ENCODE assay signal across 16 cellular contexts in the genomic region with DNA sequence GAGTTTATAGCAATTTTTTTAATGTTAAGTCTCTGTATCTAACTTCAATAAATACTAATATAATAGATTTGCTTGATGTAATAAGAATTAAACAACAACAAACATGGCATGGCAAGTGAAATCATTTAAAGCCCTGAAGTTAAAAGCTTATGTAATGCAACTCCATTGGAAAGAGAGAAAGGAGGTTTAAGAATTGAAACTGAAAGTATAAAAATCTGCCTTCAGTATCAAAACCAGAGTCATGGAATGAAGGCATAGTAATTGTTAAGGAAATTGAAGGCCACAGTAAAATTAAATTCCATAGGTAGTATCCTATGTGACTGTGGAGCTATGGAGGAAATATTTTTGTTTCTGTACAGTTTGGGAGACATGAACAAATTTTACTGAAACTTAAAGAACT. TPM values are rescaled to one million over a fixed set of nuclear protein-coding genes. Genes with fewer than 3 reads are reported as not detected.
A peak's percentile ranks its signal among the peaks of the same experiment; 100 is the strongest.
DNase-seq lines count a peak whose midpoint lies in the region; ATAC-seq, FAIRE-seq and TF ChIP-seq lines count a peak whose summit lies in the region.
"Had no signal": no experiment of that assay in that cellular context is flagged by ENCODE, and none has a peak within 500 bp of the region (broad histone marks: within the 10 kb centered on the region; RNA-seq: fewer than 3 reads in every experiment).

No MANE protein-coding gene starts in this region.

- H3K9me2 ChIP-seq in GM23248 (ENCODE audit: insufficient read depth), result no peaks in the 10 kb centered on the region

- no peaks in the 10 kb centered on the region for H3F3A ChIP-seq in GM23248 (ENCODE audit: insufficient read depth)

- DNase-seq in CD4-positive, alpha-beta memory T cell, result peak in 3 of 5 donors; percentile 8 to 14 (median 10)
- DNase-seq in GM23248 (peak; percentile 6), astrocyte (ENCODE audit: low read depth) (no peak), medulla oblongata (ENCODE audit: extremely low spot score) (peak; percentile 16), AG08396 (ENCODE audit: low spot score) (no peak), NOMO-1 treated with dmso at 0.1 percent for 144 hours (lab: John Stamatoyannopoulos, UW; ENCODE audit: unreplicated experiment) (no peak)
- DNase-seq: GF-D8, hippocampal formation, KG1, left ventricle myocardium superior, NCI-H1694 treated with DMSO at 0.1 percent for 48 hours, NCI-H524 had no signal

- H3K4me1 ChIP-seq in CD4-positive, alpha-beta memory T cell (ENCODE audit: insufficient read depth, low read length), result peaks cover 23% of the 10 kb centered on the region
- H3K4me1 ChIP-seq in GM23248 (ENCODE audit: insufficient read depth) (no peaks in the 10 kb centered on the region; the same call in 1 of the 2 replicates), astrocyte (ENCODE audit: insufficient read depth, low read length) (no peaks in the 10 kb centered on the region)

- peaks cover 0 to 1% (median 0%) of the 10 kb centered on the region in 8 donors for H3K9me3 Mint-ChIP-seq in CD4-positive, alpha-beta memory T cell
- H3K9me3 Mint-ChIP-seq in astrocyte (ENCODE audit: unreplicated experiment), result no peaks in the 10 kb centered on the region
- H3K9me3 Mint-ChIP-seq: neural crest cell had no signal

- no peaks in the 10 kb centered on the region for H3K9me3 ChIP-seq in CD4-positive, alpha-beta memory T cell (ENCODE audit: control insufficient read depth in 1 of 2, low read length in 2 of 2)
- H3K9me3 ChIP-seq in GM23248 (ENCODE audit: low read depth) (no peaks in the 10 kb centered on the region), astrocyte (ENCODE audit: insufficient read depth, low read depth, low read length) (no peaks in the 10 kb centered on the region)
- H3K9me3 ChIP-seq: HAP-1 had no signal

- H4K20me1 ChIP-seq in GM23248 (ENCODE audit: insufficient read depth) (no peaks in the 10 kb centered on the region), astrocyte (ENCODE audit: insufficient read depth, low read length) (no peaks in the 10 kb centered on the region)

- H3K4me1 Mint-ChIP-seq in CD4-positive, alpha-beta memory T cell, result peaks cover 17 to 44% (median 28%) of the 10 kb centered on the region in 4 donors
- H3K4me1 Mint-ChIP-seq in astrocyte (ENCODE audit: low read depth, unreplicated experiment), result peaks cover 32% of the 10 kb centered on the region

- in situ Hi-C loops in GM23248 (cut with MboI), result no loop called here

- CTCF ChIA-PET in CD4-positive, alpha-beta memory T cell (lab: Charles Lee; ENCODE audit: partially characterized antibody), result no interaction called here

- H3K36me3 ChIP-seq in CD4-positive, alpha-beta memory T cell (ENCODE audit: insufficient read depth, low read length), result no peaks in the 10 kb centered on the region
- no peaks in the 10 kb centered on the region for H3K36me3 ChIP-seq in GM23248 (ENCODE audit: low read depth)
- H3K36me3 ChIP-seq in astrocyte (ENCODE audit: insufficient read depth, low read length), result no peaks in the 10 kb centered on the region
- H3K36me3 ChIP-seq: HAP-1 had no signal

- H3K27ac Mint-ChIP-seq in CD4-positive, alpha-beta memory T cell, result peak overlapping the region; percentile 6 to 94 (median 71)
- peak overlapping the region; percentile 64 for H3K27ac Mint-ChIP-seq in astrocyte (ENCODE audit: unreplicated experiment)

- H3K36me3 Mint-ChIP-seq in CD4-positive, alpha-beta memory T cell, result peaks cover 0 to 2% of the 10 kb centered on the region in 2 donors
- no peaks in the 10 kb centered on the region for H3K36me3 Mint-ChIP-seq in astrocyte (ENCODE audit: low read depth, unreplicated experiment)

- H3K9ac ChIP-seq in GM23248 (no peak overlapping the region), astrocyte (ENCODE audit: low read length) (no peak overlapping the region)

- H3K27ac ChIP-seq in CD4-positive, alpha-beta memory T cell (ENCODE audit: low read depth, low read length), result no peak overlapping the region
- H3K27ac ChIP-seq in GM23248, result no peak overlapping the region
- H3K27ac ChIP-seq in astrocyte (ENCODE audit: low read depth, low read length), result no peak overlapping the region

- H3K79me2 ChIP-seq in GM23248 (ENCODE audit: insufficient read depth), result no peaks in the 10 kb centered on the region
- no peaks in the 10 kb centered on the region for H3K79me2 ChIP-seq in astrocyte (ENCODE audit: insufficient read depth, low read length)

- peak overlapping the region; percentile 28 to 87 (median 73) for H3K4me3 Mint-ChIP-seq in CD4-positive, alpha-beta memory T cell
- H3K4me3 Mint-ChIP-seq in astrocyte (ENCODE audit: unreplicated experiment), result no peak overlapping the region
- H3K4me3 Mint-ChIP-seq: neural crest cell had no signal

- ATAC-seq in GM18519 (IDR thresholded peaks at IDR 0.05; ENCODE audit: low FRiP score, unreplicated experiment), result no peak
- ATAC-seq: left ventricle myocardium superior had no signal

- peaks cover 0 to 3% of the 10 kb centered on the region in 2 donors for H3K27me3 Mint-ChIP-seq in CD4-positive, alpha-beta memory T cell
- no peaks in the 10 kb centered on the region for H3K27me3 Mint-ChIP-seq in astrocyte (ENCODE audit: low read depth, unreplicated experiment)

- H2AFZ ChIP-seq in GM23248, result peak overlapping the region; percentile 69
- no peak overlapping the region for H2AFZ ChIP-seq in astrocyte (ENCODE audit: low read depth, low read length)

- H3K27me3 ChIP-seq in CD4-positive, alpha-beta memory T cell (ENCODE audit: insufficient read depth, low read length), result no peaks in the 10 kb centered on the region
- H3K27me3 ChIP-seq in GM23248 (replicated peaks; ENCODE audit: insufficient read depth) (no peaks in the 10 kb centered on the region), astrocyte (ENCODE audit: insufficient read depth, low read length) (no peaks in the 10 kb centered on the region)

- no peak overlapping the region for H3K4me3 ChIP-seq in CD4-positive, alpha-beta memory T cell (ENCODE audit: low read length in 2 of 2)
- H3K4me3 ChIP-seq in GM23248 (peak overlapping the region; percentile 31; the same call in 1 of the 2 replicates), astrocyte (ENCODE audit: insufficient read depth, low read depth, low read length) (no peak overlapping the region)
- H3K4me3 ChIP-seq: HAP-1 had no signal

- intact Hi-C loops in CD4-positive, alpha-beta memory T cell (cut with micrococcal nuclease), result no loop called here

- peak overlapping the region; percentile 25 for H3K4me2 ChIP-seq in GM23248 (ENCODE audit: unreplicated experiment)
- H3K4me2 ChIP-seq in astrocyte (ENCODE audit: low read length), result peak overlapping the region; percentile 6

- no peak for TF ChIP-seq CTCF in astrocyte (IDR thresholded peaks at IDR 0.05; ENCODE audit: insufficient read depth, low read depth, low read length)

- FAIRE-seq in astrocyte (lab: Jason Lieb, UNC), result no peak
- FAIRE-seq: RCC 7860 had no signal

- POLR2A ChIA-PET in CD4-positive, alpha-beta memory T cell (lab: Charles Lee; ENCODE audit: partially characterized antibody), result interaction anchor here (3.2 kb wide), 1 partner anchor 55 kb away, joined by 9 read pairs; a partner anchor contains a TSS

RNA-seq across cellular contexts. Expression of a gene that starts 55.1 kb away (rescaled TPM):
- 10 to 100 TPM; 69.9 to 74.8 TPM for total RNA-seq in CD4-positive, alpha-beta memory T cell
- 100 to 1,000 TPM in 1 of 2 donors, 10 to 100 TPM in 1; 88.5 to 112 TPM for polyA plus RNA-seq in CD4-positive, alpha-beta memory T cell
- 324 and 336 TPM in 2 replicates for total RNA-seq in GM23248 (2014; rRNA removed; shearing (Covaris generic))
- polyA plus RNA-seq in GM23248 (2016; fragmentation: Nextera tagmentation; extraction: Ambion mirVana), result 434 and 438 TPM in 2 replicates
- total RNA-seq in astrocyte, result 459 and 520 TPM in 2 replicates

Comparison
In these comparisons a context has a peak if more than half of its experiments do, and no peak if none do; other contexts are left out.
1. DNase-seq: peak in CD4-positive, alpha-beta memory T cell (3 of 5), GM23248 (single experiment) and medulla oblongata (single experiment); none in astrocyte (single experiment), AG08396 (single experiment) and NOMO-1 treated with dmso at 0.1 percent for 144 hours (single experiment).